27 cellular contexts compared by ENCODE assay signal in genomic region chr1:180137767-180138166, GRCh38.
"Had no signal": no experiment of that assay in that cellular context is flagged by ENCODE, and none has a peak within 500 bp of the region (broad histone marks: within the 10 kb centered on the region; RNA-seq: fewer than 3 reads in every experiment).

No MANE protein-coding gene starts in this region.

- H3K4me3 ChIP-seq: ascending aorta, body of pancreas, PC-9, SJCRH30 had no signal

- H3K9me3 ChIP-seq: ascending aorta, body of pancreas, SJCRH30 had no signal

- H3K27me3 ChIP-seq: ascending aorta, body of pancreas, SJCRH30 had no signal

- H3K4me1 Mint-ChIP-seq: activated B cell treated with CpG ODN at 0.5 μM for 24 hours; activated CD4-positive, alpha-beta T cell treated with anti-CD3 and anti-CD28 coated beads, Interleukin-2, amount 10 ng/mL, durations not matched to agents 24 days and 14 days; activated CD8-positive, alpha-beta memory T cell treated with anti-CD3 and anti-CD28 coated beads, Interleukin-2, amount 10 ng/mL, durations not matched to agents 7 days and 5 days; activated naive CD8-positive, alpha-beta T cell treated with anti-CD3 and anti-CD28 coated beads, Interleukin-2, amount 50 U/mL, for 24 hours had no signal

- H3K36me3 ChIP-seq: ascending aorta, SJCRH30 had no signal

- H3K4me3 Mint-ChIP-seq: activated B cell treated with CpG ODN at 0.5 μM for 24 hours; activated CD4-positive, alpha-beta T cell treated with anti-CD3 and anti-CD28 coated beads, Interleukin-2, amount 10 ng/mL, durations not matched to agents 24 days and 14 days; activated CD8-positive, alpha-beta memory T cell treated with anti-CD3 and anti-CD28 coated beads, Interleukin-2, amount 10 ng/mL, durations not matched to agents 7 days and 5 days; activated naive CD8-positive, alpha-beta T cell treated with anti-CD3 and anti-CD28 coated beads, Interleukin-2, amount 50 U/mL, for 24 hours; activated T-cell treated with anti-CD3 and anti-CD28 coated beads, Interleukin-2, amount 50 U/mL, for 24 hours; activated T-helper 1 cell treated with anti-CD3 and anti-CD28 coated beads, Interleukin-12 subunit alpha, Interleukin-12 subunit beta, Interleukin-2, Interleukin-4 antibody, amounts not matched to agents 30 ng/mL and 10 ng/mL and 1 ng/mL, durations not matched to agents 14 hours and 24 hours and 36 hours; T-helper 1 cell treated with Interleukin-12 subunit alpha and Interleukin-12 subunit beta and Interleukin-4 antibody, amounts not matched to agents 30 μg/mL and 1 μg/mL, for 36 hours had no signal

- H3K27ac Mint-ChIP-seq: activated B cell treated with CpG ODN at 0.5 μM for 24 hours; activated CD4-positive, alpha-beta T cell treated with anti-CD3 and anti-CD28 coated beads, Interleukin-2, amount 10 ng/mL, durations not matched to agents 24 days and 14 days; activated CD8-positive, alpha-beta memory T cell treated with anti-CD3 and anti-CD28 coated beads, Interleukin-2, amount 10 ng/mL, durations not matched to agents 7 days and 5 days; activated naive CD4-positive, alpha-beta T cell treated with anti-CD3 and anti-CD28 coated beads, Interleukin-2, amount 50 U/mL, for 72 hours; activated naive CD8-positive, alpha-beta T cell treated with anti-CD3 and anti-CD28 coated beads, Interleukin-2, amount 50 U/mL, for 24 hours; activated T-cell treated with anti-CD3 and anti-CD28 coated beads, Interleukin-2, amount 50 U/mL, for 24 hours; activated T-helper 1 cell treated with anti-CD3 and anti-CD28 coated beads, Interleukin-12 subunit alpha, Interleukin-12 subunit beta, Interleukin-2, Interleukin-4 antibody, amounts not matched to agents 30 ng/mL and 10 ng/mL and 1 ng/mL, durations not matched to agents 14 hours and 24 hours and 36 hours; T-helper 1 cell treated with Interleukin-12 subunit alpha and Interleukin-12 subunit beta and Interleukin-4 antibody, amounts not matched to agents 30 μg/mL and 1 μg/mL, for 36 hours had no signal

- ATAC-seq: activated CD8-positive, alpha-beta memory T cell treated with anti-CD3 and anti-CD28 coated beads, Interleukin-2, amount 10 ng/mL, durations not matched to agents 7 days and 5 days; activated naive CD4-positive, alpha-beta T cell treated with anti-CD3 and anti-CD28 coated beads, Interleukin-2, amount 50 U/mL, for 72 hours; activated naive CD8-positive, alpha-beta T cell treated with anti-CD3 and anti-CD28 coated beads, Interleukin-2, amount 50 U/mL, for 24 hours; body of pancreas; SK-N-SH treated with all-trans-retinoic acid at 6 μM for 48 hours had no signal

- H3K9me3 Mint-ChIP-seq: activated CD4-positive, alpha-beta T cell treated with anti-CD3 and anti-CD28 coated beads, Interleukin-2, amount 10 ng/mL, durations not matched to agents 24 days and 14 days; activated naive CD4-positive, alpha-beta T cell treated with anti-CD3 and anti-CD28 coated beads, Interleukin-2, amount 50 U/mL, for 72 hours; activated naive CD8-positive, alpha-beta T cell treated with anti-CD3 and anti-CD28 coated beads, Interleukin-2, amount 50 U/mL, for 24 hours; activated T-helper 1 cell treated with anti-CD3 and anti-CD28 coated beads, Interleukin-12 subunit alpha, Interleukin-12 subunit beta, Interleukin-2, Interleukin-4 antibody, amounts not matched to agents 30 ng/mL and 10 ng/mL and 1 ng/mL, durations not matched to agents 14 hours and 24 hours and 36 hours; T-helper 1 cell treated with Interleukin-12 subunit alpha and Interleukin-12 subunit beta and Interleukin-4 antibody, amounts not matched to agents 30 μg/mL and 1 μg/mL, for 36 hours had no signal

- H3K4me1 ChIP-seq: ascending aorta, body of pancreas, SJCRH30 had no signal

- H2AFZ ChIP-seq: PC-9 had no signal

- H3K36me3 Mint-ChIP-seq: activated CD8-positive, alpha-beta memory T cell treated with anti-CD3 and anti-CD28 coated beads, Interleukin-2, amount 10 ng/mL, durations not matched to agents 7 days and 5 days; activated naive CD4-positive, alpha-beta T cell treated with anti-CD3 and anti-CD28 coated beads, Interleukin-2, amount 50 U/mL, for 72 hours had no signal

- H3K27ac ChIP-seq: ascending aorta, body of pancreas, SJCRH30 had no signal

- DNase-seq: activated B cell treated with CpG ODN at 0.5 μM for 24 hours; activated CD4-positive, alpha-beta T cell treated with anti-CD3 and anti-CD28 coated beads for 1 hour; activated CD4-positive, alpha-beta T cell treated with anti-CD3 and anti-CD28 coated beads, Interleukin-2, amount 10 ng/mL, durations not matched to agents 24 days and 14 days; activated CD4-positive, alpha-beta T cell treated with anti-CD3 and anti-CD28 coated beads, Interleukin-2, amount 50 U/mL, for 48 hours; activated CD8-positive, alpha-beta memory T cell treated with anti-CD3 and anti-CD28 coated beads, Interleukin-2, amount 10 ng/mL, durations not matched to agents 7 days and 5 days; activated effector memory CD4-positive, alpha-beta T cell treated with anti-CD3 and anti-CD28 coated beads, Interleukin-2, amount 50 U/mL, for 16 hours; activated naive CD4-positive, alpha-beta T cell treated with Interleukin-2 at 50 U/mL for 16 hours; activated naive CD8-positive, alpha-beta T cell treated with anti-CD3 and anti-CD28 coated beads, Interleukin-2, amount 50 U/mL, for 24 hours; activated T-cell treated with anti-CD3 and anti-CD28 coated beads, Interleukin-2, amount 50 U/mL, for 24 hours; amniotic stem cell; body of pancreas; central memory CD4-positive, alpha-beta T cell; MV-4-11; NCI-H146; NCI-H187 treated with DMSO at 0.1 percent for 48 hours; NCI-H2081 treated with DMSO at 0.1 percent for 48 hours; NCI-H446; NCI-H524; PC-9; SJCRH30; SW 1271; T-helper 9 cell had no signal
